In genomic region chr11:67489860-67490726, GRCh38 we compare ENCODE assay signal across 18 cellular contexts. TPM values are rescaled to one million over a fixed set of nuclear protein-coding genes. Genes with fewer than 3 reads are reported as not detected.
DNase-seq lines count a peak whose midpoint lies in the region; ATAC-seq and TF ChIP-seq lines count a peak whose summit lies in the region.
"Had no signal": no experiment of that assay in that cellular context is flagged by ENCODE, and none has a peak within 500 bp of the region (broad histone marks: within the 10 kb centered on the region; RNA-seq: fewer than 3 reads in every experiment).

No MANE protein-coding gene starts in this region.

- POLR2A ChIA-PET in Panc1 (lab: Charles Lee) = no interaction called here

- intact Hi-C loops in Panc1 (cut with micrococcal nuclease; ENCODE audit: unreplicated experiment) (no loop called here), CD14-positive monocyte (cut with micrococcal nuclease) (no loop called here)

- peak overlapping the region; percentile 86 for H3K27ac Mint-ChIP-seq in activated naive CD4-positive, alpha-beta T cell treated with anti-CD3 and anti-CD28 coated beads, Interleukin-2, amount 50 U/mL, for 24 hours
- no peak overlapping the region for H3K27ac Mint-ChIP-seq in activated naive CD4-positive, alpha-beta T cell treated with anti-CD3 and anti-CD28 coated beads, Interleukin-2, amount 10 ng/mL, durations not matched to agents 7 days and 5 days
- no peak overlapping the region for H3K27ac Mint-ChIP-seq in endothelial cell (ENCODE audit: unreplicated experiment)
- H3K27ac Mint-ChIP-seq in stimulated activated naive B cell treated with anti-CD40 and anti-IgM and Interleukin-4, amounts not matched to agents 10 μg/mL and 1 μg/mL and 100 μg/mL, for 72 hours = peak overlapping the region; percentile 81
- peak overlapping the region in 2 of 7 donors; percentile 37 to 54 for H3K27ac Mint-ChIP-seq in CD14-positive monocyte

- CTCF ChIA-PET in activated naive CD4-positive, alpha-beta T cell treated with anti-CD3 and anti-CD28 coated beads, Interleukin-2, amount 10 ng/mL, durations not matched to agents 7 days and 5 days (lab: Charles Lee) = interaction anchor here (1.1 to 1.2 kb wide), 2 partner anchors 16 to 89 kb away, joined by 3 to 4 read pairs; partner anchors contain the start of gene PITPNM1
- CTCF ChIA-PET in Panc1 (lab: Charles Lee) = interaction anchor here (0.9 kb wide), 1 partner anchor 139 kb away, joined by 3 read pairs; no protein-coding TSS in a partner anchor

- TSS peak; percentile 90 for BruUV-seq in Panc1 (replicated peaks; lab: Mats Ljungman, UMichigan)

- TF ChIP-seq CTCF in Panc1 (IDR thresholded peaks at IDR 0.05) (no peak), endothelial cell (IDR thresholded peaks at IDR 0.05; ENCODE audit: unreplicated experiment) (no peak), CD14-positive monocyte (IDR thresholded peaks at IDR 0.05) (no peak)

- ATAC-seq in Panc1 = no peak
- ATAC-seq in stimulated activated naive B cell treated with anti-CD40 and anti-IgM and Interleukin-4, amounts not matched to agents 10 μg/mL and 1 μg/mL and 100 μg/mL, for 72 hours (replicated peaks) = no peak
- ATAC-seq: SK-N-SH treated with all-trans-retinoic acid at 6 μM for 48 hours had no signal

- H3K4me3 ChIP-seq in Panc1 (ENCODE audit: low read depth in 2 of 2, low read length in 2 of 2) = no peak overlapping the region
- H3K4me3 ChIP-seq: vagina had no signal

- no peaks in the 10 kb centered on the region for H3K9me3 ChIP-seq in Panc1 (ENCODE audit: control insufficient read depth, insufficient read depth, low read depth, low read length)
- H3K9me3 ChIP-seq: vagina had no signal

- H3K4me1 Mint-ChIP-seq in activated naive CD4-positive, alpha-beta T cell treated with anti-CD3 and anti-CD28 coated beads, Interleukin-2, amount 50 U/mL, for 24 hours = peaks cover 41% of the 10 kb centered on the region
- peaks cover 41% of the 10 kb centered on the region for H3K4me1 Mint-ChIP-seq in activated naive CD4-positive, alpha-beta T cell treated with anti-CD3 and anti-CD28 coated beads, Interleukin-2, amount 10 ng/mL, durations not matched to agents 7 days and 5 days
- H3K4me1 Mint-ChIP-seq in endothelial cell (ENCODE audit: unreplicated experiment) = peaks cover 4% of the 10 kb centered on the region
- peaks cover 30 to 40% of the 10 kb centered on the region in 2 donors for H3K4me1 Mint-ChIP-seq in stimulated activated naive B cell treated with anti-CD40 and anti-IgM and Interleukin-4, amounts not matched to agents 10 μg/mL and 1 μg/mL and 100 μg/mL, for 72 hours
- H3K4me1 Mint-ChIP-seq in CD14-positive monocyte = peaks cover 14% of the 10 kb centered on the region

- H3K27me3 ChIP-seq in Panc1 (ENCODE audit: control insufficient read depth, insufficient read depth, low read length) = no peaks in the 10 kb centered on the region
- H3K27me3 ChIP-seq: vagina had no signal

- no peak overlapping the region for H3K27ac ChIP-seq in Panc1 (ENCODE audit: low read length)
- H3K27ac ChIP-seq: vagina had no signal

- H3K9me3 Mint-ChIP-seq in activated naive CD4-positive, alpha-beta T cell treated with anti-CD3 and anti-CD28 coated beads, Interleukin-2, amount 50 U/mL, for 24 hours = no peaks in the 10 kb centered on the region
- no peaks in the 10 kb centered on the region for H3K9me3 Mint-ChIP-seq in activated naive CD4-positive, alpha-beta T cell treated with anti-CD3 and anti-CD28 coated beads, Interleukin-2, amount 10 ng/mL, durations not matched to agents 7 days and 5 days
- H3K9me3 Mint-ChIP-seq in endothelial cell (ENCODE audit: unreplicated experiment) = no peaks in the 10 kb centered on the region
- no peaks in the 10 kb centered on the region for H3K9me3 Mint-ChIP-seq in stimulated activated naive B cell treated with anti-CD40 and anti-IgM and Interleukin-4, amounts not matched to agents 10 μg/mL and 1 μg/mL and 100 μg/mL, for 72 hours
- no peaks in the 10 kb centered on the region for H3K9me3 Mint-ChIP-seq in CD14-positive monocyte

- in situ Hi-C loops in Panc1 (cut with HindIII; ENCODE audit: low pct_unique_long_range_greater_than_20kb, low sequenced_read_pairs) = no loop called here

- no peak overlapping the region for H3K4me3 Mint-ChIP-seq in activated naive CD4-positive, alpha-beta T cell treated with anti-CD3 and anti-CD28 coated beads, Interleukin-2, amount 50 U/mL, for 24 hours
- no peak overlapping the region for H3K4me3 Mint-ChIP-seq in activated naive CD4-positive, alpha-beta T cell treated with anti-CD3 and anti-CD28 coated beads, Interleukin-2, amount 10 ng/mL, durations not matched to agents 7 days and 5 days
- peak overlapping the region; percentile 12 for H3K4me3 Mint-ChIP-seq in endothelial cell (ENCODE audit: unreplicated experiment)
- H3K4me3 Mint-ChIP-seq in stimulated activated naive B cell treated with anti-CD40 and anti-IgM and Interleukin-4, amounts not matched to agents 10 μg/mL and 1 μg/mL and 100 μg/mL, for 72 hours = no peak overlapping the region
- H3K4me3 Mint-ChIP-seq in CD14-positive monocyte = no peak overlapping the region

- peaks cover 14% of the 10 kb centered on the region for H3K36me3 Mint-ChIP-seq in activated naive CD4-positive, alpha-beta T cell treated with anti-CD3 and anti-CD28 coated beads, Interleukin-2, amount 50 U/mL, for 24 hours
- H3K36me3 Mint-ChIP-seq in activated naive CD4-positive, alpha-beta T cell treated with anti-CD3 and anti-CD28 coated beads, Interleukin-2, amount 10 ng/mL, durations not matched to agents 7 days and 5 days = peaks cover 49% of the 10 kb centered on the region
- H3K36me3 Mint-ChIP-seq in endothelial cell (ENCODE audit: low read depth, unreplicated experiment) = peaks cover 19% of the 10 kb centered on the region
- H3K36me3 Mint-ChIP-seq in stimulated activated naive B cell treated with anti-CD40 and anti-IgM and Interleukin-4, amounts not matched to agents 10 μg/mL and 1 μg/mL and 100 μg/mL, for 72 hours = peaks cover 46 to 65% of the 10 kb centered on the region in 2 donors
- H3K36me3 Mint-ChIP-seq in CD14-positive monocyte = peaks cover 64 to 85% of the 10 kb centered on the region in 2 donors

- no peak for DNase-seq in activated naive CD4-positive, alpha-beta T cell treated with anti-CD3 and anti-CD28 coated beads, Interleukin-2, amount 10 ng/mL, durations not matched to agents 7 days and 5 days
- DNase-seq in Panc1 (ENCODE audit: low read depth, low spot score) = no peak
- no peak for DNase-seq in endothelial cell (ENCODE audit: low spot score)
- DNase-seq in stimulated activated naive B cell treated with anti-CD40 and anti-IgM and Interleukin-4, amounts not matched to agents 10 μg/mL and 1 μg/mL and 100 μg/mL, for 72 hours = no peak
- DNase-seq in DMS53 (lab: John Stamatoyannopoulos, UW) = no peak
- DNase-seq in NCI-H1092 treated with DMSO at 0.1 percent for 48 hours (lab: John Stamatoyannopoulos, UW) = no peak
- no peak for DNase-seq in CD14-positive monocyte (ENCODE audit: low spot score)
- DNase-seq: DMS79; NCI-H2029; NK-92 treated with Interleukin-12 subunit alpha and Interleukin-12 subunit beta, amount 100 ng/mL, for 24 hours; stimulated activated CD4-positive, alpha-beta T cell treated with anti-CD3 and anti-CD28 coated beads, Interleukin-4, amount 100 ng/mL, for 1 hour; stimulated activated naive CD4-positive, alpha-beta T cell had no signal

- H3K4me1 ChIP-seq in Panc1 (ENCODE audit: control insufficient read depth, insufficient read depth, low read length) = no peaks in the 10 kb centered on the region; the same call in 1 of the 2 replicates

- no peaks in the 10 kb centered on the region for H3K36me3 ChIP-seq in Panc1 (ENCODE audit: control insufficient read depth, insufficient read depth, low read length)

- H3K27me3 Mint-ChIP-seq in activated naive CD4-positive, alpha-beta T cell treated with anti-CD3 and anti-CD28 coated beads, Interleukin-2, amount 50 U/mL, for 24 hours = no peaks in the 10 kb centered on the region
- H3K27me3 Mint-ChIP-seq in activated naive CD4-positive, alpha-beta T cell treated with anti-CD3 and anti-CD28 coated beads, Interleukin-2, amount 10 ng/mL, durations not matched to agents 7 days and 5 days = no peaks in the 10 kb centered on the region
- H3K27me3 Mint-ChIP-seq in endothelial cell (ENCODE audit: unreplicated experiment) (peaks cover 12% of the 10 kb centered on the region), CD14-positive monocyte (ENCODE audit: low read depth in 3 of 3) (no peaks in the 10 kb centered on the region)
- H3K27me3 Mint-ChIP-seq in stimulated activated naive B cell treated with anti-CD40 and anti-IgM and Interleukin-4, amounts not matched to agents 10 μg/mL and 1 μg/mL and 100 μg/mL, for 72 hours = no peaks in the 10 kb centered on the region

RNA-seq across cellular contexts. Expression of gene AIP, which starts 7.3 kb away (rescaled TPM):
- total RNA-seq in Panc1 (2021; ENCODE audit: unreplicated experiment) (87.8 TPM), endothelial cell (ENCODE audit: unreplicated experiment) (32.9 TPM)
- polyA plus RNA-seq in Panc1 (2012; ENCODE audit: insufficient read length) = 178 TPM
- polyA plus RNA-seq in CD14-positive monocyte = 10 to 100 TPM; 76.7 to 99.3 TPM

RNA-seq across cellular contexts. Expression of gene PITPNM1, which starts 15.1 kb away (rescaled TPM):
- total RNA-seq in Panc1 (2021; ENCODE audit: unreplicated experiment) (70.4 TPM), endothelial cell (ENCODE audit: unreplicated experiment) (11.5 TPM)
- polyA plus RNA-seq in Panc1 (2012; ENCODE audit: insufficient read length) = 78.0 TPM
- polyA plus RNA-seq in CD14-positive monocyte = 10 to 100 TPM; 11.7 to 22.2 TPM

RNA-seq across cellular contexts. Expression of gene CDK2AP2, which starts 17.9 kb away (rescaled TPM):
- 76.1 TPM for total RNA-seq in Panc1 (2021; ENCODE audit: unreplicated experiment)
- 150 TPM for polyA plus RNA-seq in Panc1 (2012; ENCODE audit: insufficient read length)
- total RNA-seq in endothelial cell (ENCODE audit: unreplicated experiment) = 27.8 TPM
- polyA plus RNA-seq in CD14-positive monocyte = 10 to 100 TPM; 78.5 to 80.2 TPM

RNA-seq across cellular contexts. Expression of gene TMEM134, which starts 21.0 kb away (rescaled TPM):
- total RNA-seq in Panc1 (2021; ENCODE audit: unreplicated experiment) (65.0 TPM), endothelial cell (ENCODE audit: unreplicated experiment) (47.4 TPM)
- polyA plus RNA-seq in Panc1 (2012; ENCODE audit: insufficient read length) = 100 TPM
- polyA plus RNA-seq in CD14-positive monocyte = 100 to 1,000 TPM in 1 of 2 donors, 10 to 100 TPM in 1; 76.8 to 104 TPM

RNA-seq across cellular contexts. Expression of gene CABP2, which starts 33.2 kb away (rescaled TPM):
- total RNA-seq in Panc1 (2021; ENCODE audit: unreplicated experiment) = not detected
- polyA plus RNA-seq in Panc1 (2012; ENCODE audit: insufficient read length) = not detected
- not detected for total RNA-seq in endothelial cell (ENCODE audit: unreplicated experiment)
- not detected for polyA plus RNA-seq in CD14-positive monocyte
- total RNA-seq: cerebellum, epithelial cell of proximal tubule, kidney, vagina had no signal

Comparison
In these comparisons a context has a peak if more than half of its experiments do, and no peak if none do; other contexts are left out.
1. H3K27ac Mint-ChIP-seq: peak in activated naive CD4-positive, alpha-beta T cell treated with anti-CD3 and anti-CD28 coated beads, Interleukin-2, amount 50 U/mL, for 24 hours (single experiment) and stimulated activated naive B cell treated with anti-CD40 and anti-IgM and Interleukin-4, amounts not matched to agents 10 μg/mL and 1 μg/mL and 100 μg/mL, for 72 hours (single experiment); none in activated naive CD4-positive, alpha-beta T cell treated with anti-CD3 and anti-CD28 coated beads, Interleukin-2, amount 10 ng/mL, durations not matched to agents 7 days and 5 days (single experiment) and endothelial cell (single experiment).